In the genomic region with DNA sequence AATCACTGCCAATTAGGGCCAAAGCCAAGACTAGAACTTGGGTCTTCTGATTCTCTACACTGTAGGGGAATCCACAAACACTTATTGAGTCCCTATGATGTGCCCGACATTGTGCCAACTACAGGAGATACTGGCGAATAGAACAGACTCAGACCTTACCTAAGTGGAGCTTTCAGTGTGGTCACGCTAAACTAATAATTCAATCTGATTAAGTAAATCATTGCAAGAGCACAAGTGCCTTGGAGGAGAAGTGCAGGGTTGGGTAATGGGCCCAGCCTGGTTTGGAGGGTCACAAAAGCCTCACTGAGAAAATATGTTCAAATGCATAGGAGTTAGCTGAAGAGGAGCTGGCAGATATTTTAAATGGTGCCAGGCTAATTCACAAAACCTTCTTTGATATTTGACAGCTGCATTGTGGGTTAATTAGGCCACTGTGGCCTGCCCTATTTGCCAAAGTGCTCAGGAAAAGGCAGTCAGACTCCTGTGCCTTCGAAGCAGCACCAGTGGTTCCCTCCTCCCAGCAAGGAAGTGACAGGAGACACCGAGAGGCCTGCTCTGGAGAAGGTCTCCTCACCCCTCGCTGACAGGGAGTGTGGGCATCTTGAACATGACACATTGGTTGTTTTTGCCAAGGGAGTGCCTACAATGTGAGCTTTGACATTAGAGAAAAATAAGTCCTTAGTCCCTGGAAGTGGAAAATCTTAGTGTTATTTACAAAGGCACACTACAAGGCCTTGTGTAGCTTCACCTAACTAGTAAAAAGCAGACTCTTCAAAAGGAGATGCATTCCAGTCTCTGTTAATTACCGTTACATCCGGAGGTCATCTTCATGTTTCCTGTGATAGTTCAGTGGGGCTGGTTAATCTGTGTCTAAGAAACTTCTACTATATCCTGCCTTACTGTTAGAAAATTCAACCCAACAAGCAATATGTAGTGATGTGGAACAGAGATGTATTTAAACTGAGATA, we compare ENCODE assay signal across 14 cellular contexts. TPM values are rescaled to one million over a fixed set of nuclear protein-coding genes. Genes with fewer than 3 reads are reported as not detected.
A peak's percentile ranks its signal among the peaks of the same experiment; 100 is the strongest.
DNase-seq lines count a peak whose midpoint lies in the region; ATAC-seq and TF ChIP-seq lines count a peak whose summit lies in the region.
"Had no signal": no experiment of that assay in that cellular context is flagged by ENCODE, and none has a peak within 500 bp of the region (broad histone marks: within the 10 kb centered on the region; RNA-seq: fewer than 3 reads in every experiment).

No MANE protein-coding gene starts in this region.

- ATAC-seq in Right ventricle myocardium inferior = no peak
- ATAC-seq in left lobe of liver = peak; percentile 15
- ATAC-seq: A549; gastrocnemius medialis; naive thymus-derived CD4-positive, alpha-beta T cell had no signal

- H3K4me3 ChIP-seq in cardiac muscle cell (no peak overlapping the region), tibial nerve (no peak overlapping the region)
- H3K4me3 ChIP-seq: A549, gastrocnemius medialis had no signal

- DNase-seq in cardiac muscle cell (ENCODE audit: low read depth in 1 of 2, low spot score in 1 of 2) (peak in 1 of 2 donors; percentile 24), Right ventricle myocardium inferior (ENCODE audit: missing footprints) (no peak), left lobe of liver (ENCODE audit: low spot score) (no peak), tibial nerve (ENCODE audit: low spot score in 2 of 2) (no peak), DMS153 treated with DMSO at 0.1 percent for 48 hours (lab: John Stamatoyannopoulos, UW; ENCODE audit: unreplicated experiment) (no peak), DMS 273 treated with DMSO at 0.1 percent for 48 hours (lab: John Stamatoyannopoulos, UW) (no peak), NCI-H748 (lab: John Stamatoyannopoulos, UW; ENCODE audit: unreplicated experiment) (no peak)
- DNase-seq: activated CD4-positive, alpha-beta T cell treated with anti-CD3 and anti-CD28 coated beads for 48 hours; effector memory CD4-positive, alpha-beta T cell; gastrocnemius medialis; naive thymus-derived CD4-positive, alpha-beta T cell; NCI-H2171 had no signal

- H3K9me3 ChIP-seq in cardiac muscle cell (ENCODE audit: low read depth) (no peaks in the 10 kb centered on the region), tibial nerve (no peaks in the 10 kb centered on the region)
- H3K9me3 ChIP-seq: A549, gastrocnemius medialis had no signal

- TF ChIP-seq POLR2A in tibial nerve (IDR thresholded peaks at IDR 0.05) = no peak

- H3K27me3 ChIP-seq in cardiac muscle cell (no peaks in the 10 kb centered on the region), tibial nerve (no peaks in the 10 kb centered on the region)
- H3K27me3 ChIP-seq: gastrocnemius medialis had no signal

- TF ChIP-seq CTCF in cardiac muscle cell (IDR thresholded peaks at IDR 0.05; ENCODE audit: low read depth, low read length) = no peak
- no peak for TF ChIP-seq CTCF in tibial nerve (IDR thresholded peaks at IDR 0.05)

- intact Hi-C loops in Right ventricle myocardium inferior (cut with DNase I) = no loop called here

- H3K36me3 ChIP-seq in cardiac muscle cell (no peaks in the 10 kb centered on the region), tibial nerve (peaks cover 0 to 17% (median 0%) of the 10 kb centered on the region in 3 donors)
- H3K36me3 ChIP-seq: gastrocnemius medialis had no signal

- peak in 1 of 2 donors; percentile 18 for TF ChIP-seq EP300 in tibial nerve (IDR thresholded peaks at IDR 0.05)

- WGBS in tibial nerve, 2 donors = 56 to 66% methylated on average over 8 of the region's 8 CpGs

- no peaks in the 10 kb centered on the region for H3K4me1 ChIP-seq in cardiac muscle cell (ENCODE audit: low read depth)
- peaks cover 0 to 28% (median 2%) of the 10 kb centered on the region in 4 donors for H3K4me1 ChIP-seq in tibial nerve
- H3K4me1 ChIP-seq: gastrocnemius medialis had no signal

- peak overlapping the region; percentile 22 for H3K27ac ChIP-seq in cardiac muscle cell
- peak overlapping the region; percentile 34 for H3K27ac ChIP-seq in angular gyrus (ENCODE audit: low read depth, low read length)
- H3K27ac ChIP-seq in tibial nerve = peak overlapping the region in 3 of 4 donors; percentile 8 to 71 (median 20)
- H3K27ac ChIP-seq: A549, gastrocnemius medialis had no signal

RNA-seq across cellular contexts. Expression of a gene that starts 24.1 kb away (rescaled TPM):
- 4.1 and 7.5 TPM in 2 replicates for total RNA-seq in cardiac muscle cell
- polyA plus RNA-seq in cardiac muscle cell = 3.0 and 3.5 TPM in 2 replicates
- total RNA-seq in Right ventricle myocardium inferior = 2.1 TPM
- 3.0 TPM for total RNA-seq in left lobe of liver
- 10 to 100 TPM; 12.3 to 21.0 (median 19.8) TPM for total RNA-seq in tibial nerve
